In the genomic region with DNA sequence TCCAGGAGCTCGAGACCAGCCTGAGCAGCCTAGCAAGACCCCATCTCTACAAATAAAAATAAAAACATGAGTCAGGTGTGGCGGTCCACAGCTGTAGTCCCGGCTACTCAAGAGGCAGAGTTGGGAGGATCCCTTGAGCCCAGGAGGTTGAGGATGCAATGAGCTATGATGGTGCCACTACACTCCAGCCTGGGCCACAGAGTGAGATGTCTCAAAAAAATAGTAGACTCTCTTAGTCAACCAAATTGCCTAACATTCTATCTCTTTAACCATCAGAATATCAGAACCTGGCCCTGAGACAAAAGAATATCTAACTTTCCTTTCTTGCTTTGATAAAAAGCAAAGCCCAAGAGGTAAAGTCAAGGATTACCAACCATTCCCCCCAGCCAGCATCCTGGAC, we compare ENCODE assay signal across 11 cellular contexts.
"Had no signal": no experiment of that assay in that cellular context is flagged by ENCODE, and none has a peak within 500 bp of the region (broad histone marks: within the 10 kb centered on the region; RNA-seq: fewer than 3 reads in every experiment).

No MANE protein-coding gene starts in this region.

- H3K9me3 ChIP-seq: HAP-1 had no signal

- DNase-seq: GM23248, GOT3, H7, H9, HCEC 1CT, HFFc6 had no signal

- H3K4me3 ChIP-seq: GM23248, GM23338, HAP-1 had no signal

- H3K4me1 ChIP-seq: HAP-1 had no signal

- H3K36me3 ChIP-seq: HAP-1 had no signal

- H3K9ac ChIP-seq: GM23248 had no signal

- H3K27ac ChIP-seq: GM23248 had no signal

- H3K4me2 ChIP-seq: GM23338 had no signal

- ATAC-seq: GM23338, HCT116 had no signal

- H2AFZ ChIP-seq: GM23248, GM23338 had no signal

- FAIRE-seq: H1, H54 had no signal
